1 cellular context compared by ENCODE assay signal in the genomic region with DNA sequence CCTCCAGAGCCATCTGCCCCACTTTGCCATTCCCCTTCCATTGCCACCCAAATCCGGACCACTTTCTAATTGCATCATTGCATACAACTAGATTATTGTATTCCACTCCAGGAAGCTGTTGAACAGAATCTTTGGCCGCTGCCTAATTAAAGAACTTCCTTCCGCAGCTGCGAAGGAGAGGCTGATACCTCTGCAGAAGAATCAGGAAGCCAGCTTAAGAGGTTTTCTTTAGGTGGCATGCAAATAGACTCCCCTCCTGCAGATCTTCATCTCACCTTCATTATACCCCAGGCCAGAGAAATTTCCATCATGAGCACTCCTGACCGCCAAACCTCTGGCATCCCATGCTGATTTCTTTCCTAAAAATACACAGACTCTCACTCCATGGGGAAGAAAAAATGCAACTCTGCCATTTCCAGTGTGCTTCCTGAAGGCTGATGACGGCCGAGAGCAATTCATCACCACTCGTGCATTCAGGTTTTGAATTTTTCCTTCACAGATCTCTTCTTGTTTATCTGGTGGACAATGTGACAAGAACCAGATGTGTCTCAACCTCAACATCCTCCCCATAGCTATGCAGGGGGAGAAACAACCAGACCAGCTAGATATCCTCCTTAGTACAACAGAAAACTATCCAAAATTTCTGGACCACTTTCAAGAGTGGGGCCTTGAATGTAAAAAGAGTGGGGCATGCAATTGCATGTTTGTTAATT.
TF ChIP-seq lines count a peak whose summit lies in the region.

No MANE protein-coding gene starts in this region.

TF ChIP-seq in endothelial cell of umbilical vein, 7 proteins besides CTCF, POLR2A, EP300 and RAD21 (continued from another document):
- TF ChIP-seq JUN (IDR thresholded peaks at IDR 0.05; ENCODE audit: borderline replicate concordance, insufficient read depth, insufficient read length, low read depth) (no peak), MYC (IDR thresholded peaks at IDR 0.05; ENCODE audit: low read depth, low read length) (no peak), POLR2AphosphoS5 (IDR thresholded peaks at IDR 0.05; ENCODE audit: insufficient read depth, low read depth, low read length) (no peak), FOS (IDR thresholded peaks at IDR 0.05; ENCODE audit: borderline replicate concordance, insufficient read depth, low read length) (no peak)
- TF ChIP-seq, protein P1, sequence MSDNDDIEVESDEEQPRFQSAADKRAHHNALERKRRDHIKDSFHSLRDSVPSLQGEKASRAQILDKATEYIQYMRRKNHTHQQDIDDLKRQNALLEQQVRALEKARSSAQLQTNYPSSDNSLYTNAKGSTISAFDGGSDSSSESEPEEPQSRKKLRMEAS (IDR thresholded peaks at IDR 0.05; ENCODE audit: insufficient read depth, insufficient read length), result no peak
